In the genomic region with DNA sequence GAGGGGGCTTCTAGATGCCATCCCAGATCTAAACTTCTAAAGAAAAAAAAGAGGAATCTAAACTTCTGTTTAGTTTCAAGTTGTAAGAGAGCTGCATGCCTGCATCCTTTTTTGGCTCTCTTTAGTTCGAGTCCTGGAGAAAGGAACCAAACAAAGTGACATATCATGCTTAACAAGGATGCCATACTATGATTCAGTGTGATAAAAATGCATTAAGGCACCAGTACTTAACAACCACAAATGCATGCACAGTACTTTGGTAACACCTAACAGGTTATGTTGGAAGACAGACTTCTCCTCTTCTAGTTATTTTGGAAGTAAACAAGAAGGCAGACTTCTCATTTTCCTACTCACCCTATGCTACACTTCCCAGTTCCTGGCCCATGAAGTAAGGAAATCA, we compare ENCODE assay signal across 26 cellular contexts. TPM values are rescaled to one million over a fixed set of nuclear protein-coding genes. Genes with fewer than 3 reads are reported as not detected.
DNase-seq lines count a peak whose midpoint lies in the region; ATAC-seq and TF ChIP-seq lines count a peak whose summit lies in the region.
"Had no signal": no experiment of that assay in that cellular context is flagged by ENCODE, and none has a peak within 500 bp of the region (broad histone marks: within the 10 kb centered on the region; RNA-seq: fewer than 3 reads in every experiment).

No MANE protein-coding gene starts in this region.

- CTCF ChIA-PET in activated CD4-positive, alpha-beta T cell treated with anti-CD3 and anti-CD28 coated beads for 36 hours (lab: Charles Lee) = interaction anchor here (1.1 kb wide), 2 partner anchors 9 to 482 kb away, joined by 3 to 4 read pairs; no protein-coding TSS in a partner anchor

- TF ChIP-seq CTCF in Loucy (conservative IDR thresholded peaks at IDR 0.05; ENCODE audit: low read length) (no peak), astrocyte of the spinal cord (IDR thresholded peaks at IDR 0.05; ENCODE audit: low read depth, low read length) (no peak), retinal pigment epithelial cell (conservative IDR thresholded peaks at IDR 0.05; ENCODE audit: low read depth, low read length) (no peak)

- H3K4me3 ChIP-seq in Loucy (ENCODE audit: low read length, poor library complexity, severe bottlenecking) (no peak overlapping the region), astrocyte of the spinal cord (ENCODE audit: low read depth, low read length) (no peak overlapping the region), retinal pigment epithelial cell (ENCODE audit: low read length) (no peak overlapping the region)
- H3K4me3 ChIP-seq: upper lobe of left lung had no signal

- H3K9me2 ChIP-seq in Loucy (replicated peaks; ENCODE audit: low read depth, low read length) = no peaks in the 10 kb centered on the region

- in situ Hi-C loops in astrocyte of the spinal cord (cut with HindIII; ENCODE audit: low sequenced_read_pairs) = no loop called here

- H3K4me3 Mint-ChIP-seq in activated CD4-positive, alpha-beta T cell treated with anti-CD3 and anti-CD28 coated beads for 36 hours = no peak overlapping the region
- H3K4me3 Mint-ChIP-seq: activated CD8-positive, alpha-beta T cell treated with anti-CD3 and anti-CD28 coated beads, Interleukin-2, amount 10 ng/mL, durations not matched to agents 7 days and 5 days; IgD-negative memory B cell; mesothelial cell of epicardium; natural killer cell treated with Interleukin-12 subunit alpha and Interleukin-12 subunit beta and Interleukin-15 and Interleukin-18, amount 100 ng/mL, for 72 hours had no signal

- POLR2A ChIA-PET in activated CD4-positive, alpha-beta T cell treated with anti-CD3 and anti-CD28 coated beads for 36 hours (lab: Charles Lee) = no interaction called here

- intact Hi-C loops in activated CD4-positive, alpha-beta T cell treated with anti-CD3 and anti-CD28 coated beads for 36 hours (cut with DNase I, micrococcal nuclease) = no loop called here

- H3K79me2 ChIP-seq in Loucy (ENCODE audit: insufficient read depth, low read length) = no peaks in the 10 kb centered on the region

- no peaks in the 10 kb centered on the region for H3K27me3 ChIP-seq in Loucy (ENCODE audit: insufficient read depth, low read length, poor library complexity, severe bottlenecking)
- H3K27me3 ChIP-seq: upper lobe of left lung had no signal

- H3K9me3 ChIP-seq in Loucy (ENCODE audit: insufficient read depth, low read depth, low read length) = no peaks in the 10 kb centered on the region
- H3K9me3 ChIP-seq: BE2C, upper lobe of left lung had no signal

- no peak overlapping the region for H3K27ac Mint-ChIP-seq in activated CD4-positive, alpha-beta T cell treated with anti-CD3 and anti-CD28 coated beads for 36 hours
- H3K27ac Mint-ChIP-seq: activated CD8-positive, alpha-beta T cell treated with anti-CD3 and anti-CD28 coated beads, Interleukin-2, amount 10 ng/mL, durations not matched to agents 7 days and 5 days; IgD-negative memory B cell; mesothelial cell of epicardium; natural killer cell treated with Interleukin-12 subunit alpha and Interleukin-12 subunit beta and Interleukin-15 and Interleukin-18, amount 100 ng/mL, for 72 hours had no signal

- no peaks in the 10 kb centered on the region for H3K27me3 Mint-ChIP-seq in activated CD4-positive, alpha-beta T cell treated with anti-CD3 and anti-CD28 coated beads for 36 hours

- H3K4me1 Mint-ChIP-seq in activated CD4-positive, alpha-beta T cell treated with anti-CD3 and anti-CD28 coated beads for 36 hours = no peaks in the 10 kb centered on the region
- H3K4me1 Mint-ChIP-seq: IgD-negative memory B cell had no signal

- 0 out of 2 replicates have a peak overlapping the region, but pooled peaks have one; percentile 21 for H2AFZ ChIP-seq in Loucy (ENCODE audit: low read length)

- no peaks in the 10 kb centered on the region for H3F3A ChIP-seq in Loucy (ENCODE audit: low read depth)

- no peaks in the 10 kb centered on the region for H4K20me1 ChIP-seq in Loucy (ENCODE audit: insufficient read depth, low read length, poor library complexity, severe bottlenecking)

- H3K4me2 ChIP-seq in Loucy (ENCODE audit: low read depth, low read length, poor library complexity, severe bottlenecking) = no peak overlapping the region

- H3K9me3 Mint-ChIP-seq in activated CD4-positive, alpha-beta T cell treated with anti-CD3 and anti-CD28 coated beads for 36 hours (ENCODE audit: low read depth) = peaks cover 2% of the 10 kb centered on the region
- H3K9me3 Mint-ChIP-seq: IgD-negative memory B cell; mesothelial cell of epicardium; natural killer cell treated with Interleukin-12 subunit alpha and Interleukin-12 subunit beta and Interleukin-15 and Interleukin-18, amount 100 ng/mL, for 72 hours had no signal

- H3K36me3 Mint-ChIP-seq in activated CD4-positive, alpha-beta T cell treated with anti-CD3 and anti-CD28 coated beads for 36 hours (ENCODE audit: low read depth) = no peaks in the 10 kb centered on the region
- H3K36me3 Mint-ChIP-seq: IgD-negative memory B cell; mesothelial cell of epicardium; natural killer cell treated with Interleukin-12 subunit alpha and Interleukin-12 subunit beta and Interleukin-15 and Interleukin-18, amount 100 ng/mL, for 72 hours had no signal

- ATAC-seq in activated CD4-positive, alpha-beta T cell treated with anti-CD3 and anti-CD28 coated beads for 36 hours = no peak
- ATAC-seq: activated CD8-positive, alpha-beta T cell treated with anti-CD3 and anti-CD28 coated beads, Interleukin-2, amount 10 ng/mL, durations not matched to agents 7 days and 5 days; left colon; natural killer cell treated with Interleukin-12 subunit alpha and Interleukin-12 subunit beta and Interleukin-15 and Interleukin-18, amount 100 ng/mL, for 72 hours had no signal

- peaks cover 3% of the 10 kb centered on the region for H3K4me1 ChIP-seq in Loucy (ENCODE audit: insufficient read depth, low read length, poor library complexity, severe bottlenecking)
- H3K4me1 ChIP-seq: BE2C, upper lobe of left lung had no signal

- H3K36me3 ChIP-seq in Loucy (ENCODE audit: insufficient read depth, low read length) = no peaks in the 10 kb centered on the region
- H3K36me3 ChIP-seq: BE2C, upper lobe of left lung had no signal

- DNase-seq in GM03348 (ENCODE audit: low spot score) (peak; percentile 22), astrocyte of the spinal cord (ENCODE audit: low read depth, low spot score) (peak; percentile 3), retinal pigment epithelial cell (ENCODE audit: low read depth) (peak; percentile 2), epidermal melanocyte (ENCODE audit: insufficient read length, low spot score) (no peak), AG20443 (ENCODE audit: low spot score) (no peak)
- DNase-seq in NK-92 treated with Interleukin-12 subunit alpha and Interleukin-12 subunit beta, amount 100 ng/mL, for 24 hours (lab: John Stamatoyannopoulos, UW) = no peak
- no peak for DNase-seq in activated CD4-positive, alpha-beta T cell treated with anti-CD3 and anti-CD28 coated beads for 36 hours
- DNase-seq: activated CD8-positive, alpha-beta T cell treated with anti-CD3 and anti-CD28 coated beads, Interleukin-2, amount 10 ng/mL, durations not matched to agents 7 days and 5 days; BE2C; Calu3; caudate nucleus; GDM1; left colon; MV-4-11; NCI-H1930; posterior cingulate gyrus; SHP77; small intestine; stimulated activated CD4-positive, alpha-beta T cell treated with anti-CD3 and anti-CD28 coated beads, Interleukin-4, amount 100 ng/mL, for 1 hour; T-helper 1 cell; upper lobe of left lung had no signal

- no peak overlapping the region for H3K9ac ChIP-seq in Loucy (ENCODE audit: low read depth, low read length, poor library complexity, severe bottlenecking)

RNA-seq across cellular contexts. Expression of a gene that starts 27.3 kb away (rescaled TPM):
- not detected for total RNA-seq in activated CD4-positive, alpha-beta T cell treated with anti-CD3 and anti-CD28 coated beads for 36 hours
- total RNA-seq: activated CD8-positive, alpha-beta T cell treated with anti-CD3 and anti-CD28 coated beads, Interleukin-2, amount 10 ng/mL, durations not matched to agents 7 days and 5 days; natural killer cell treated with Interleukin-12 subunit alpha and Interleukin-12 subunit beta and Interleukin-15 and Interleukin-18, amount 100 ng/mL, for 72 hours had no signal

RNA-seq across cellular contexts. Expression of a gene that starts 28.1 kb away (rescaled TPM):
- total RNA-seq in activated CD4-positive, alpha-beta T cell treated with anti-CD3 and anti-CD28 coated beads for 36 hours = not detected
- total RNA-seq: activated CD8-positive, alpha-beta T cell treated with anti-CD3 and anti-CD28 coated beads, Interleukin-2, amount 10 ng/mL, durations not matched to agents 7 days and 5 days; Calu3; left colon; mesothelial cell of epicardium; natural killer cell treated with Interleukin-12 subunit alpha and Interleukin-12 subunit beta and Interleukin-15 and Interleukin-18, amount 100 ng/mL, for 72 hours; NCI-H460; upper lobe of left lung had no signal

Comparison
In these comparisons a context has a peak if more than half of its experiments do, and no peak if none do; other contexts are left out.
1. DNase-seq: peak in GM03348 (single experiment), astrocyte of the spinal cord (single experiment) and retinal pigment epithelial cell (single experiment); none in epidermal melanocyte (single experiment), NK-92 treated with Interleukin-12 subunit alpha and Interleukin-12 subunit beta, amount 100 ng/mL, for 24 hours (single experiment), AG20443 (single experiment) and activated CD4-positive, alpha-beta T cell treated with anti-CD3 and anti-CD28 coated beads for 36 hours (single experiment).